ENCODE assay signal across 27 cellular contexts in the genomic region with DNA sequence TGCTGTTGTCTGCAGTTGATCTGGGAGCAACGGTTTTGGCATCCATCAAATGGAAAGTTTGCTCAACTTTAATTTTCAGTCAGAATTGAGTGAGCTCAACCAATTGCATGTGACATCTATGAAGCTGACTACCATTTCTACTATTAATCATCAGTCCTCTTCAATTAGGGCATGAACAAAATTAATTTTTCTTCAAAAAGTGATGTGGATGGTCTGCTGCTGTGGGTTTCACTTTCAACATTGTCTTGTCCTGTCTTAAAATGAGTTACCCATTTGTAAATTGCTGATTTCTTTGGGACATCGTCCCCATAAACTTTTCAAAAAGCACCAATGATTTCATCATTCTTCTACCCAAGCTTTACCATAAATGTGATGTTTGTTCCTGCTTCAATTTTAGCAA.
"Had no signal": no experiment of that assay in that cellular context is flagged by ENCODE, and none has a peak within 500 bp of the region (broad histone marks: within the 10 kb centered on the region; RNA-seq: fewer than 3 reads in every experiment).

No MANE protein-coding gene starts in this region.

- H3K4me3 ChIP-seq: esophagus squamous epithelium, heart right ventricle, lower lobe of right lung, prostate gland, right atrium auricular region, smooth muscle cell, thyroid gland, vagina had no signal

- H3K4me2 ChIP-seq: smooth muscle cell had no signal

- H3K27me3 ChIP-seq: esophagus squamous epithelium, heart right ventricle, right atrium auricular region, thyroid gland, vagina had no signal

- DNase-seq: effector memory CD8-positive, alpha-beta T cell; erythroblast; esophagus squamous epithelium; foreskin melanocyte; glutamatergic neuron; heart right ventricle; hippocampal formation; left ventricle myocardium superior; lower lobe of right lung; naive thymus-derived CD8-positive, alpha-beta T cell; nephron progenitor cell; nucleus accumbens; stimulated activated CD4-positive, alpha-beta T cell treated with anti-CD3 and anti-CD28 coated beads, Interleukin-12 subunit alpha, Interleukin-12 subunit beta, amount 100 ng/mL, for 4 hours; stimulated activated CD4-positive, alpha-beta T cell treated with anti-CD3 and anti-CD28 coated beads, Interleukin-1b, Interleukin-23, amount 100 ng/mL, for 48 hours; stimulated activated CD4-positive, alpha-beta T cell treated with anti-CD3 and anti-CD28 coated beads, Interleukin-4, amount 100 ng/mL, for 1 hour; stimulated activated CD8-positive, alpha-beta memory T cell treated with anti-CD3 and anti-CD28 coated beads, Interleukin-4, amount 100 ng/mL, for 48 hours; stimulated activated naive CD4-positive, alpha-beta T cell; stimulated activated naive CD8-positive, alpha-beta T cell treated with anti-CD3 and anti-CD28 coated beads, Interleukin-15, amount 100 ng/mL, for 72 hours; thyroid gland; trophoblast cell had no signal

- H3K9me3 ChIP-seq: esophagus squamous epithelium, heart right ventricle, lower lobe of right lung, prostate gland, right atrium auricular region, thyroid gland, vagina had no signal

- FAIRE-seq: endometrium, islet of Langerhans had no signal

- H3K36me3 ChIP-seq: esophagus squamous epithelium, heart right ventricle, lower lobe of right lung, prostate gland, right atrium auricular region, thyroid gland, vagina had no signal

- H3K4me1 ChIP-seq: heart right ventricle, lower lobe of right lung, prostate gland, right atrium auricular region, thyroid gland, vagina had no signal

- ATAC-seq: effector memory CD8-positive, alpha-beta T cell; heart right ventricle; left ventricle myocardium superior; lower lobe of right lung; naive thymus-derived CD8-positive, alpha-beta T cell; sciatic nerve; stimulated activated naive CD8-positive, alpha-beta T cell treated with anti-CD3 and anti-CD28 coated beads, Interleukin-15, amount 100 ng/mL, for 72 hours had no signal

- H3K27ac ChIP-seq: esophagus squamous epithelium, heart right ventricle, lower lobe of right lung, prostate gland, right atrium auricular region, thyroid gland, vagina had no signal
